Comparison of ENCODE assay signal across 1 cellular context in the genomic region with DNA sequence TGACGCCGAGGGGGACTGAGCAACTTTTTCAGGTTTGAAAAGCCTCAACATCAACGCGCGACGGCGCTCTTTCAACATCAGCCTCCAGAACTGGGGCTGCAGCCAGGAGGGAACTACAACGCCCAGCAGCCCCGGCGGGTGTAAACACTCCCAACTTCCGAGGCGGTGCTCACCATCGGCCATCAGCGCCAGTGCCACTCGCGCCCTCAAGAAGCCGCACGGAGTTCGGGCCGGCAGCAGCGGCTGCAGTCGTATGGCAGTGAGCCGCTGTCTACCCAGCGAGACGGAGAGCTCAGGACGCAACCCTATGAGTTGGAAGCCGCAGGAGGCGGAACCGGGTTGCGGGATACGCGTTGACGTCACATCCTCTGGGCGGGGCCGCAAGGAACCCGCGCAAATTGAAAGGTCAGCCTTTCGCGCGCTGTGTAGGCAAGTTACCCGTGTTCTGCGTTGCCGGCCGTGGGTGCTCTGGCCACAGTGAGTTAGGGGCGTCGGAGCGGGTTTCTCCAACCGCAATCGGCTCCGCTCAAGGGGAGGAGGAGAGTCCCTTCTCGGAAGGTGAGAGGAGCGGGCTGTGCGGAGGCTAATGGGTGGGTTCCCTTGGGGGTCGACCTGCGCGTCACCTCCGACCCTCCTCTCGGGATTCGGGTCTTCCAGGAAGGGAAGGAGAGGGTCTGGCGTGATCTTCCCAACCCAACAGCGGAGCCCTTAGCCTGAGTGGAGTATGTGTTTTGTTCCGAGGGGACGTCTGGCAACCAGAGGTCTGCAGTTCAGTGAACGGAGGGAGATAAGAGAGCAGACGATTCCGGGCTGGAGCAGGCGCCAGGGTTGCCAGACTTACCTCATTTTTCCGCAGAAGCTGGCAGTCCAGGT.
TF ChIP-seq lines count a peak whose summit lies in the region.

A gene (plus strand): TSS at position 409 of the 873 bp plus-strand sequence. CDS start 2,222 bp downstream, outside the sequence.

TF ChIP-seq in HEK293, 187 proteins besides CTCF, POLR2A, EP300 and RAD21 (continued from another document):
- TF ChIP-seq, protein P1, sequence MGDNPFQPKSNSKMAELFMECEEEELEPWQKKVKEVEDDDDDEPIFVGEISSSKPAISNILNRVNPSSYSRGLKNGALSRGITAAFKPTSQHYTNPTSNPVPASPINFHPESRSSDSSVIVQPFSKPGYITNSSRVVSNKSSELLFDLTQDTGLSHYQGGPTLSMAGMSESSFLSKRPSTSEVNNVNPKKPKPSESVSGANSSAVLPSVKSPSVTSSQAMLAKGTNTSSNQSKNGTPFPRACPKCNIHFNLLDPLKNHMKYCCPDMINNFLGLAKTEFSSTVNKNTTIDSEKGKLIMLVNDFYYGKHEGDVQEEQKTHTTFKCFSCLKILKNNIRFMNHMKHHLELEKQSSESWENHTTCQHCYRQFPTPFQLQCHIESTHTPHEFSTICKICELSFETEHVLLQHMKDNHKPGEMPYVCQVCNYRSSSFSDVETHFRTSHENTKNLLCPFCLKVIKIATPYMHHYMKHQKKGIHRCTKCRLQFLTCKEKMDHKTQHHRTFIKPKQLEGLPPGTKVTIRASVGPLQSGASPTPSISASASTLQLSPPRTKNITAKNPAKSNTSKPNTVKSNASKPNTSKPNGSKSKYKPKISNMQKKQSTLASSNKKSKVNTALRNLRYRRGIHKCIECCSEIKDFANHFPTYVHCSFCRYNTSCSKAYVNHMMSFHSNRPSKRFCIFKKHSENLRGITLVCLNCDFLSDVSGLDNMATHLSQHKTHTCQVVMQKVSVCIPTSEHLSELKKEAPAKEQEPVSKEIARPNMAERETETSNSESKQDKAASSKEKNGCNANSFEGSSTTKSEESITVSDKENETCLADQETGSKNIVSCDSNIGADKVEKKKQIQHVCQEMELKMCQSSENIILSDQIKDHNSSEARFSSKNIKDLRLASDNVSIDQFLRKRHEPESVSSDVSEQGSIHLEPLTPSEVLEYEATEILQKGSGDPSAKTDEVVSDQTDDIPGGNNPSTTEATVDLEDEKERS (tag by site-specific recombination; IDR thresholded peaks at IDR 0.05), result no peak; the same call in 1 of the 2 replicates
- peak; percentile 98 for TF ChIP-seq ZNF629 (tag by site-specific recombination; IDR thresholded peaks at IDR 0.05)
- no peak for TF ChIP-seq ZNF404 (tag by site-specific recombination; IDR thresholded peaks at IDR 0.05)
- TF ChIP-seq ZBTB1 (tag by site-specific recombination; IDR thresholded peaks at IDR 0.05), result peak; percentile 99
- TF ChIP-seq, protein P2, sequence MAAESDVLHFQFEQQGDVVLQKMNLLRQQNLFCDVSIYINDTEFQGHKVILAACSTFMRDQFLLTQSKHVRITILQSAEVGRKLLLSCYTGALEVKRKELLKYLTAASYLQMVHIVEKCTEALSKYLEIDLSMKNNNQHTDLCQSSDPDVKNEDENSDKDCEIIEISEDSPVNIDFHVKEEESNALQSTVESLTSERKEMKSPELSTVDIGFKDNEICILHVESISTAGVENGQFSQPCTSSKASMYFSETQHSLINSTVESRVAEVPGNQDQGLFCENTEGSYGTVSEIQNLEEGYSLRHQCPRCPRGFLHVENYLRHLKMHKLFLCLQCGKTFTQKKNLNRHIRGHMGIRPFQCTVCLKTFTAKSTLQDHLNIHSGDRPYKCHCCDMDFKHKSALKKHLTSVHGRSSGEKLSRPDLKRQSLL (tag by site-specific recombination; IDR thresholded peaks at IDR 0.05), result 0 out of 2 replicates have a peak, but pooled peaks have one; percentile 18
- TF ChIP-seq ZSCAN30 (tag by site-specific recombination; IDR thresholded peaks at IDR 0.05), result peak; percentile 67; the same call in 1 of the 2 replicates
- TF ChIP-seq MYNN (tag by site-specific recombination; IDR thresholded peaks at IDR 0.05; ENCODE audit: borderline replicate concordance), result peak; percentile 9; the same call in 1 of the 2 replicates
- peak; percentile 68 for TF ChIP-seq ZNF561 (tag by site-specific recombination; IDR thresholded peaks at IDR 0.05; ENCODE audit: borderline replicate concordance)
- no peak for TF ChIP-seq ZNF23 (tag by site-specific recombination; IDR thresholded peaks at IDR 0.05; ENCODE audit: borderline replicate concordance)
- TF ChIP-seq ZNF501 (tag by site-specific recombination; IDR thresholded peaks at IDR 0.05), result peak; percentile 99
- TF ChIP-seq, protein P3, sequence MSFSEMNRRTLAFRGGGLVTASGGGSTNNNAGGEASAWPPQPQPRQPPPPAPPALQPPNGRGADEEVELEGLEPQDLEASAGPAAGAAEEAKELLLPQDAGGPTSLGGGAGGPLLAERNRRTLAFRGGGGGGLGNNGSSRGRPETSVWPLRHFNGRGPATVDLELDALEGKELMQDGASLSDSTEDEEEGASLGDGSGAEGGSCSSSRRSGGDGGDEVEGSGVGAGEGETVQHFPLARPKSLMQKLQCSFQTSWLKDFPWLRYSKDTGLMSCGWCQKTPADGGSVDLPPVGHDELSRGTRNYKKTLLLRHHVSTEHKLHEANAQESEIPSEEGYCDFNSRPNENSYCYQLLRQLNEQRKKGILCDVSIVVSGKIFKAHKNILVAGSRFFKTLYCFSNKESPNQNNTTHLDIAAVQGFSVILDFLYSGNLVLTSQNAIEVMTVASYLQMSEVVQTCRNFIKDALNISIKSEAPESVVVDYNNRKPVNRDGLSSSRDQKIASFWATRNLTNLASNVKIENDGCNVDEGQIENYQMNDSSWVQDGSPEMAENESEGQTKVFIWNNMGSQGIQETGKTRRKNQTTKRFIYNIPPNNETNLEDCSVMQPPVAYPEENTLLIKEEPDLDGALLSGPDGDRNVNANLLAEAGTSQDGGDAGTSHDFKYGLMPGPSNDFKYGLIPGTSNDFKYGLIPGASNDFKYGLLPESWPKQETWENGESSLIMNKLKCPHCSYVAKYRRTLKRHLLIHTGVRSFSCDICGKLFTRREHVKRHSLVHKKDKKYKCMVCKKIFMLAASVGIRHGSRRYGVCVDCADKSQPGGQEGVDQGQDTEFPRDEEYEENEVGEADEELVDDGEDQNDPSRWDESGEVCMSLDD (tag by site-specific recombination; IDR thresholded peaks at IDR 0.05), result peak; percentile 45; the same call in 1 of the 2 replicates
- TF ChIP-seq ZNF776 (tag by site-specific recombination; IDR thresholded peaks at IDR 0.05; ENCODE audit: borderline replicate concordance), result no peak
- TF ChIP-seq ZBTB48 (tag by site-specific recombination; IDR thresholded peaks at IDR 0.05), result peak; percentile 82
- TF ChIP-seq, protein P4, sequence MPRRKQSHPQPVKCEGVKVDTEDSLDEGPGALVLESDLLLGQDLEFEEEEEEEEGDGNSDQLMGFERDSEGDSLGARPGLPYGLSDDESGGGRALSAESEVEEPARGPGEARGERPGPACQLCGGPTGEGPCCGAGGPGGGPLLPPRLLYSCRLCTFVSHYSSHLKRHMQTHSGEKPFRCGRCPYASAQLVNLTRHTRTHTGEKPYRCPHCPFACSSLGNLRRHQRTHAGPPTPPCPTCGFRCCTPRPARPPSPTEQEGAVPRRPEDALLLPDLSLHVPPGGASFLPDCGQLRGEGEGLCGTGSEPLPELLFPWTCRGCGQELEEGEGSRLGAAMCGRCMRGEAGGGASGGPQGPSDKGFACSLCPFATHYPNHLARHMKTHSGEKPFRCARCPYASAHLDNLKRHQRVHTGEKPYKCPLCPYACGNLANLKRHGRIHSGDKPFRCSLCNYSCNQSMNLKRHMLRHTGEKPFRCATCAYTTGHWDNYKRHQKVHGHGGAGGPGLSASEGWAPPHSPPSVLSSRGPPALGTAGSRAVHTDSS (tag by site-specific recombination; IDR thresholded peaks at IDR 0.05), result no peak
- TF ChIP-seq, protein P5, sequence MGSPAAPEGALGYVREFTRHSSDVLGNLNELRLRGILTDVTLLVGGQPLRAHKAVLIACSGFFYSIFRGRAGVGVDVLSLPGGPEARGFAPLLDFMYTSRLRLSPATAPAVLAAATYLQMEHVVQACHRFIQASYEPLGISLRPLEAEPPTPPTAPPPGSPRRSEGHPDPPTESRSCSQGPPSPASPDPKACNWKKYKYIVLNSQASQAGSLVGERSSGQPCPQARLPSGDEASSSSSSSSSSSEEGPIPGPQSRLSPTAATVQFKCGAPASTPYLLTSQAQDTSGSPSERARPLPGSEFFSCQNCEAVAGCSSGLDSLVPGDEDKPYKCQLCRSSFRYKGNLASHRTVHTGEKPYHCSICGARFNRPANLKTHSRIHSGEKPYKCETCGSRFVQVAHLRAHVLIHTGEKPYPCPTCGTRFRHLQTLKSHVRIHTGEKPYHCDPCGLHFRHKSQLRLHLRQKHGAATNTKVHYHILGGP (tag by site-specific recombination; IDR thresholded peaks at IDR 0.05), result no peak
- TF ChIP-seq ZSCAN16 (tag by site-specific recombination; IDR thresholded peaks at IDR 0.05), result peak; percentile 93
- peak; percentile 96 for TF ChIP-seq ZNF335 (tag by site-specific recombination; conservative IDR thresholded peaks at IDR 0.05)
- TF ChIP-seq SP3 (tag by site-specific recombination; IDR thresholded peaks at IDR 0.05), result peak; percentile 99
TF ChIP-seq in HEK293: peak in this region for 71.
